Comparison of ENCODE assay signal across 24 cellular contexts in the genomic region with DNA sequence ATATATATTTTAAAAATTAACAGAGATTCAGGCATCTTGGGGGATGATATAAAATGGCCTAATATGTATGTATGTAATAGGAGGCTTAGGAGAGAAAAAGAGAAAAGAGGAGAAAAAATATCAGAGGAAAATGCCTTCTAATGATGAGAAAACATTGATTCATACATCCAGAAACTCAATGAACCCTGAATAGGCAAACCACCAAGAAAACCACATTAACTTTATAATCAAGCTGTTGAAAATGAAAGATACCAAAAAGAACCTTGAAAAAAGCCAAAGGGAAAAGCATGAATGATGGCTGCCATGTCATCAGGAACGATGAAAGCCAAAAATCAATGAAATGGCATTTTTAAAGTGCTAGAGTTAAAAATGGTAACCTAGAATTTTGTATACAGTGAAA.
"Had no signal": no experiment of that assay in that cellular context is flagged by ENCODE, and none has a peak within 500 bp of the region (broad histone marks: within the 10 kb centered on the region; RNA-seq: fewer than 3 reads in every experiment).

No MANE protein-coding gene starts in this region.

- H3K36me3 ChIP-seq: adrenal gland, Peyer's patch had no signal

- DNase-seq: activated CD4-positive, alpha-beta T cell treated with anti-CD3 and anti-CD28 coated beads, Interleukin-2, amount 10 ng/mL, durations not matched to agents 24 days and 14 days; activated CD4-positive, alpha-beta T cell treated with anti-CD3 and anti-CD28 coated beads, Interleukin-2, amount 50 U/mL, for 4 hours; activated CD8-positive, alpha-beta T cell treated with anti-CD3 and anti-CD28 coated beads for 36 hours; activated effector memory CD4-positive, alpha-beta T cell treated with anti-CD3 and anti-CD28 coated beads, Interleukin-2, amount 50 U/mL, for 16 hours; activated naive CD4-positive, alpha-beta T cell treated with anti-CD3 and anti-CD28 coated beads for 36 hours; activated T-cell treated with anti-CD3 and anti-CD28 coated beads, Interleukin-2, amount 50 U/mL, for 1 hour; activated T-cell treated with anti-CD3 and anti-CD28 coated beads, Interleukin-2, amount 50 U/mL, for 72 hours; adrenal gland; NCI-H1048; NCI-H1105 treated with DMSO at 0.1 percent for 48 hours; NCI-H1436; NCI-H1694; NCI-H1930; NCI-H2081 treated with DMSO at 0.1 percent for 48 hours; NCI-H345; NCI-H526; NCI-H748 treated with DMSO at 0.1 percent for 48 hours; NK-92 treated with Interleukin-12 subunit alpha and Interleukin-12 subunit beta, amount 100 ng/mL, for 24 hours; PC-3; Peyer's patch; Right ventricle myocardium superior; T1000 had no signal

- H3K4me3 ChIP-seq: adrenal gland, K562, Peyer's patch, SK-N-MC had no signal

- FAIRE-seq: K562 had no signal

- H3K27me3 ChIP-seq: adrenal gland, Peyer's patch had no signal

- H3K27ac ChIP-seq: adrenal gland, Peyer's patch, SK-N-MC had no signal

- H3K4me1 ChIP-seq: Peyer's patch had no signal

- H3K9me3 ChIP-seq: adrenal gland, Peyer's patch had no signal
